Comparison of ENCODE assay signal across 30 cellular contexts in the genomic region with DNA sequence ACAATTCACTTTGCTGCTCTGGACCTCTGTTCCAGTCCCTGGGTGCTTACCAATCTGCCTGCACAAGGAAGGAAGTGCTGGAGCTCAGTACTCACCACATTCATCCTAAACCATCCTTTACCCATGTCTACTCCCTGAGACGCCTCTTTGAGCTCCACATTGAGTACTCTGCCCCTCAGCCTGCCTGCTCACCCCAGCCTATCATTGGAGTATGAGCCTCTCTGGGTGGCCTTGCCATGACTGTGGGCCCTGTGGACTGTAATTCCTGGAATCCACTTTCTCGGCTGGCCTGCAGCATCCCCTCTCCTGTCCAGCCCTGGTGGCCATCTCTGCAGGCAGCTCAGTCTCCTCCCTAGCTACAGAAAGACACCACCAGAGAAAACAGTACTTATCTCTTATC.
"Had no signal": no experiment of that assay in that cellular context is flagged by ENCODE, and none has a peak within 500 bp of the region (broad histone marks: within the 10 kb centered on the region; RNA-seq: fewer than 3 reads in every experiment).

No MANE protein-coding gene starts in this region.

- H3K4me1 ChIP-seq: SJSA1 had no signal

- H3K4me3 ChIP-seq: cardiac muscle cell, SJSA1 had no signal

- H3K27ac ChIP-seq: cardiac muscle cell, SJSA1, WERI-Rb-1 had no signal

- H3K36me3 ChIP-seq: cardiac muscle cell, SJSA1, WERI-Rb-1 had no signal

- H3K9me3 Mint-ChIP-seq: activated CD4-positive, alpha-beta memory T cell treated with anti-CD3 and anti-CD28 coated beads, Interleukin-2, amount 10 ng/mL, durations not matched to agents 7 days and 5 days; activated naive CD4-positive, alpha-beta T cell treated with anti-CD3 and anti-CD28 coated beads for 36 hours; activated T-helper 17 cell treated with anti-CD3 and anti-CD28 coated beads, Interleukin-2, amount 50 U/mL, for 72 hours had no signal

- H3K4me1 Mint-ChIP-seq: activated CD4-positive, alpha-beta memory T cell treated with anti-CD3 and anti-CD28 coated beads, Interleukin-2, amount 10 ng/mL, durations not matched to agents 7 days and 5 days; activated CD4-positive, alpha-beta T cell treated with anti-CD3 and anti-CD28 coated beads for 36 hours; T-cell had no signal

- H3K27me3 Mint-ChIP-seq: activated naive CD8-positive, alpha-beta T cell; brain had no signal

- H3K36me3 Mint-ChIP-seq: activated naive CD8-positive, alpha-beta T cell; brain; T-cell had no signal

- H3K4me3 Mint-ChIP-seq: activated CD4-positive, alpha-beta memory T cell treated with anti-CD3 and anti-CD28 coated beads, Interleukin-2, amount 10 ng/mL, durations not matched to agents 7 days and 5 days; activated CD4-positive, alpha-beta T cell treated with anti-CD3 and anti-CD28 coated beads for 36 hours; activated naive CD4-positive, alpha-beta T cell treated with anti-CD3 and anti-CD28 coated beads for 36 hours; activated naive CD8-positive, alpha-beta T cell; activated T-helper 17 cell treated with anti-CD3 and anti-CD28 coated beads, Interleukin-2, amount 50 U/mL, for 72 hours; brain; T-cell had no signal

- H3K9me3 ChIP-seq: SJSA1 had no signal

- ATAC-seq: activated CD4-positive, alpha-beta T cell treated with anti-CD3 and anti-CD28 coated beads for 36 hours; activated T-helper 17 cell treated with anti-CD3 and anti-CD28 coated beads, Interleukin-2, amount 50 U/mL, for 72 hours; T-cell had no signal

- DNase-seq: activated CD4-positive, alpha-beta memory T cell treated with anti-CD3 and anti-CD28 coated beads, Interleukin-2, amount 10 ng/mL, durations not matched to agents 7 days and 5 days; activated CD4-positive, alpha-beta T cell treated with anti-CD3 and anti-CD28 coated beads for 36 hours; activated CD4-positive, alpha-beta T cell treated with anti-CD3 and anti-CD28 coated beads, Interleukin-2, amount 50 U/mL, for 1 hour; activated gamma-delta T cell; activated naive CD4-positive, alpha-beta T cell treated with anti-CD3 and anti-CD28 coated beads for 36 hours; activated T-cell treated with anti-CD3 and anti-CD28 coated beads for 4 hours; activated T-cell treated with anti-CD3 and anti-CD28 coated beads, Interleukin-2, amount 50 U/mL, for 48 hours; amygdala; cerebellar nuclear complex; Kasumi-1; KBM-7; NCI-H1105 treated with DMSO at 0.1 percent for 48 hours; NCI-H1436 treated with DMSO at 0.1 percent for 48 hours; NCI-H187; NCI-H2081; NCI-H2171 treated with DMSO at 0.1 percent for 48 hours; NCI-H226; NCI-H510A; NCI-H526 treated with DMSO at 0.1 percent for 48 hours; NCI-H82; SHP77; T-cell; T-helper 2 cell; T1000; WERI-Rb-1 had no signal

- H3K27me3 ChIP-seq: cardiac muscle cell, SJSA1 had no signal

- H3K27ac Mint-ChIP-seq: activated CD4-positive, alpha-beta memory T cell treated with anti-CD3 and anti-CD28 coated beads, Interleukin-2, amount 10 ng/mL, durations not matched to agents 7 days and 5 days; activated CD4-positive, alpha-beta T cell treated with anti-CD3 and anti-CD28 coated beads for 36 hours; activated naive CD4-positive, alpha-beta T cell treated with anti-CD3 and anti-CD28 coated beads for 36 hours; activated naive CD8-positive, alpha-beta T cell; activated T-helper 17 cell treated with anti-CD3 and anti-CD28 coated beads, Interleukin-2, amount 50 U/mL, for 72 hours; brain; T-cell had no signal
